ENCODE assay signal across 2 cellular contexts in genomic region chr5:140660371-140660770, GRCh38. TPM values are rescaled to one million over a fixed set of nuclear protein-coding genes. Genes with fewer than 3 reads are reported as not detected.
"Had no signal": no experiment of that assay in that cellular context is flagged by ENCODE, and none has a peak within 500 bp of the region (broad histone marks: within the 10 kb centered on the region; RNA-seq: fewer than 3 reads in every experiment).

No MANE protein-coding gene starts in this region.

RNA-seq across cellular contexts. Expression of gene DND1, which starts 13.0 kb away (rescaled TPM):
- total RNA-seq: osteoblast, skeletal muscle tissue had no signal
